8 cellular contexts compared by ENCODE assay signal in the genomic region with DNA sequence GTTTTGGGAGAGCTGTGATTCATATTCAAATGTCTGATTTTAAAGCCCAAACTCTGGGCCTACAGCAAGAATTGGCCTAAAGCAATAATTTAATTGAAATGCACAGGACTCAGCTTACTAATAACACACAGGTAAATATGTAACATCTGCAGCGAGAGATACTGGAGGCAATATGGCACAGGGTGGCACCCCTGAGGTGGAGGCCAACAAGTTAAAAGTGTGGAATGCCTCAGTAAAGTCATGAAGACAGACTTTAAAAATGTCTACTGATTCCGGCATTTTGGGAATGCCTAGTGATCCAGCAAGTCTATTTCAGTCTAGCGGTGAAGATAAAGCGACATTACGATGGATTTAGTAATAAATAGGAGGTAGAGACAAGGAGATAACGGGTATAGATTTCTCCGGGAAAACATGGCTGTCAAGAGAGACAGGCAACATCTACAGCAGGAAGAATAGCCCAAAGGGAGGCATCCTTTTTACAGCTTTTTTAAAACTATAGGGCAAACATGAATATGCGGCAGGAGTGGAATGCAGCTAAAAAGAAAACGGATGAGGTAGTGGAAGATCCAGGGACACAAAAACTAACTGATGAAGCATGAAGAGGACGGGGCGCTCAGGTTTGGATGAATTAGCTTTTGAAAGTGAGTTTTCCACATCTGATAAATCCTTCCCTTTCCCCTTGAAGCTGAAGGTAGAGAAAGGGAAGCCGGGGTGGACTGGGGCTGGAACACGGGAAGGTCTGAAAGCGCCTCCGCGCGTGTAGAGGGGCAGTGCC. TPM values are rescaled to one million over a fixed set of nuclear protein-coding genes. Genes with fewer than 3 reads are reported as not detected.
A peak's percentile ranks its signal among the peaks of the same experiment; 100 is the strongest.
DNase-seq lines count a peak whose midpoint lies in the region; ATAC-seq and TF ChIP-seq lines count a peak whose summit lies in the region.

No MANE protein-coding gene starts in this region.

- TF ChIP-seq POLR2A in breast epithelium (IDR thresholded peaks at IDR 0.05): no peak

- H3K9ac ChIP-seq in mucosa of rectum (ENCODE audit: low read depth in 1 of 2, low read length in 2 of 2): peak overlapping the region; percentile 91 to 94

- DNase-seq in AG04450 (ENCODE audit: low read depth, low spot score) (no peak), HS-27A (ENCODE audit: low read depth) (peak; percentile 7), breast epithelium (ENCODE audit: low spot score in 2 of 2) (no peak), NCI-H1694 (lab: John Stamatoyannopoulos, UW) (no peak), HuH-7 (ENCODE audit: low spot score) (no peak)

- no peak for TF ChIP-seq CTCF in AG04450 (IDR thresholded peaks at IDR 0.05; ENCODE audit: low read depth, low read length)
- TF ChIP-seq CTCF in breast epithelium (IDR thresholded peaks at IDR 0.05): no peak

- H3K4me3 ChIP-seq in AG04450 (ENCODE audit: low read depth, low read length): peak overlapping the region; percentile 91
- H3K4me3 ChIP-seq in breast epithelium: peak overlapping the region; percentile 81 to 99 (median 94)
- peak overlapping the region; percentile 76 to 95 for H3K4me3 ChIP-seq in mucosa of rectum (ENCODE audit: low read length in 2 of 2)

- intact Hi-C loops in breast epithelium (cut with DNase I; ENCODE audit: low total_unique reads): no loop called here

- peak overlapping the region; percentile 73 for H3K27ac ChIP-seq in AG04450 (ENCODE audit: low read depth, low read length)
- H3K27ac ChIP-seq in breast epithelium: peak overlapping the region; percentile 96 to 98
- H3K27ac ChIP-seq in mucosa of rectum (ENCODE audit: low read depth in 2 of 2, low read length in 2 of 2): peak overlapping the region; percentile 91 to 95

- H3K4me1 ChIP-seq in breast epithelium: peaks cover 5% of the 10 kb centered on the region in 2 donors
- peaks cover 14% of the 10 kb centered on the region in 2 donors for H3K4me1 ChIP-seq in mucosa of rectum (ENCODE audit: control insufficient read depth in 2 of 2, insufficient read depth in 2 of 2, low read length in 2 of 2)

- H3K9me3 ChIP-seq in AG04450 (ENCODE audit: control insufficient read depth, insufficient read depth, low read length): peaks cover 6% of the 10 kb centered on the region; the same call in 1 of the 2 replicates
- no peaks in the 10 kb centered on the region for H3K9me3 ChIP-seq in breast epithelium
- no peaks in the 10 kb centered on the region for H3K9me3 ChIP-seq in mucosa of rectum (ENCODE audit: control insufficient read depth in 2 of 2, low read length in 2 of 2)

- ATAC-seq in GM21360 (IDR thresholded peaks at IDR 0.05; ENCODE audit: unreplicated experiment) (no peak), GM18517 (IDR thresholded peaks at IDR 0.05; ENCODE audit: unreplicated experiment) (no peak)

- POLR2A ChIA-PET in AG04450 (lab: Yijun Ruan, JAX): interaction anchor here (0.8 to 1.0 kb wide), 3 partner anchors 144 to 375 kb away, joined by 3 read pairs; partner anchors contain the start of gene PYGB

- CTCF ChIA-PET in AG04450 (lab: Charles Lee): no interaction called here

- H3K36me3 ChIP-seq in breast epithelium (no peaks in the 10 kb centered on the region), mucosa of rectum (ENCODE audit: control insufficient read depth in 2 of 2, insufficient read depth in 2 of 2, low read length in 2 of 2) (no peaks in the 10 kb centered on the region)

- H3K27me3 ChIP-seq in AG04450 (ENCODE audit: control insufficient read depth, insufficient read depth, low read length): no peaks in the 10 kb centered on the region
- no peaks in the 10 kb centered on the region for H3K27me3 ChIP-seq in breast epithelium
- no peaks in the 10 kb centered on the region for H3K27me3 ChIP-seq in mucosa of rectum (ENCODE audit: control insufficient read depth in 2 of 2, insufficient read depth in 2 of 2, low read length in 2 of 2)

RNA-seq across cellular contexts. Expression of gene NANP, which starts 1.2 kb away (rescaled TPM):
- 5.9 and 6.7 TPM in 2 replicates for polyA plus RNA-seq in AG04450 (2011; rRNA removed)
- 3.9 and 4.3 TPM in 2 replicates for polyA minus RNA-seq in AG04450 (2011; rRNA and poly(A)+ RNA removed)
- 1 to 10 TPM; 3.8 to 5.7 (median 5.2) TPM for total RNA-seq in breast epithelium

RNA-seq across cellular contexts. Expression of gene NINL, which starts 37.3 kb away (rescaled TPM):
- polyA plus RNA-seq in AG04450 (2011; rRNA removed): 7.8 and 10.4 TPM in 2 replicates
- polyA minus RNA-seq in AG04450 (2011; rRNA and poly(A)+ RNA removed): 9.3 and 9.7 TPM in 2 replicates
- total RNA-seq in breast epithelium: 10 to 100 TPM in 2 of 3 donors, 1 to 10 TPM in 1; 6.9 to 15.5 (median 12.8) TPM
